Comparison of ENCODE assay signal across 8 cellular contexts in the genomic region with DNA sequence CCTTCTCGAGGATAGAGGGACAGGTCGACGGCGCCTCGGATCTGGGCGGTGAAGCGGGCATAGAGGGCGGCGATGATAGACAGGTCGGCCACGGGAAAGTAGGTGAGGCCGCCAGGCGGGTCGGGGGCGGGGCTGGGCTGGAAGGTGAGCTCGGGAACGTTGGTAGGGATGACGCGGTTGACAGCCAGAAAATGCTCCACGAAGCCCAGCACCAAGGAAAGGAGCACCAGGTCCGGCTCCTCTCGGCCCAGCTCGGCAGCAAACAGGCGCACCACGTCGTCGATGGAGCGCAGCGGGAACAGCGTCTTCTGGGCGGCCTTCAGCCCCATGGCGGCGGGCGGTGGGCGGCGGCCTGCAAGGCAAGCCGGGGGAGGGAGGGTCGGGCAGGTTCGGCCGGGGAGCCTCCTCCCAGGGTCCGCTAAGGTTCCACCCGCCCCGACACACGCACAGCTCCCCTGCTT. TPM values are rescaled to one million over a fixed set of nuclear protein-coding genes. Genes with fewer than 3 reads are reported as not detected.
DNase-seq lines count a peak whose midpoint lies in the region; ATAC-seq and TF ChIP-seq lines count a peak whose summit lies in the region.

No MANE protein-coding gene starts in this region.

- TF ChIP-seq POLR2A in tibial nerve (IDR thresholded peaks at IDR 0.05): no peak

- no peak for TF ChIP-seq EP300 in tibial nerve (IDR thresholded peaks at IDR 0.05)

- H3K27me3 Mint-ChIP-seq in memory B cell: no peaks in the 10 kb centered on the region

- peaks cover 24% of the 10 kb centered on the region for H3K4me1 Mint-ChIP-seq in memory B cell

- peak; percentile 72 for DNase-seq in activated effector memory CD4-positive, alpha-beta T cell treated with anti-CD3 and anti-CD28 coated beads, Interleukin-2, amount 50 U/mL, for 16 hours
- DNase-seq in activated effector memory CD4-positive, alpha-beta T cell treated with Interleukin-2 at 50 U/mL for 16 hours: no peak
- DNase-seq in PC-9 (peak; percentile 59 to 64), dermis blood vessel endothelial cell (peak; percentile 28), memory B cell (ENCODE audit: low spot score in 2 of 2) (no peak), tibial nerve (ENCODE audit: low spot score in 2 of 2) (no peak), NCI-H226 (no peak), SHP77 treated with DMSO at 0.1 percent for 48 hours (lab: John Stamatoyannopoulos, UW) (no peak)

- intact Hi-C loops in PC-9 (cut with micrococcal nuclease; ENCODE audit: unreplicated experiment): loop anchor here (1.0 to 2.0 kb wide), 3 partner anchors 31 to 69 kb away; partner anchors contain the start of genes EHD1 and SF1

- H3F3A ChIP-seq in PC-9 (ENCODE audit: insufficient read depth, low read depth): peaks cover 14% of the 10 kb centered on the region; the same call in 1 of the 2 replicates

- H3K4me1 ChIP-seq in PC-9 (replicated peaks; ENCODE audit: insufficient read depth): peaks cover 8% of the 10 kb centered on the region
- H3K4me1 ChIP-seq in tibial nerve: peaks cover 0 to 26% (median 9%) of the 10 kb centered on the region in 4 donors

- no peaks in the 10 kb centered on the region for H3K9me3 ChIP-seq in PC-9 (ENCODE audit: insufficient read depth, low read depth)
- no peaks in the 10 kb centered on the region for H3K9me3 ChIP-seq in tibial nerve

- H3K36me3 ChIP-seq in PC-9 (ENCODE audit: low read depth) (peaks cover 7% of the 10 kb centered on the region; the same call in 1 of the 2 replicates), tibial nerve (peaks cover 0 to 37% (median 0%) of the 10 kb centered on the region in 3 donors)

- H3K4me2 ChIP-seq in PC-9: peak overlapping the region; percentile 88

- H4K20me1 ChIP-seq in PC-9 (ENCODE audit: insufficient read depth): no peaks in the 10 kb centered on the region

- H3K4me3 Mint-ChIP-seq in memory B cell: peak overlapping the region; percentile 99

- H3K27me3 ChIP-seq in PC-9 (ENCODE audit: insufficient read depth, low read depth) (no peaks in the 10 kb centered on the region), tibial nerve (no peaks in the 10 kb centered on the region)

- peaks cover 8% of the 10 kb centered on the region for H3K36me3 Mint-ChIP-seq in memory B cell

- peak overlapping the region; percentile 99 for H2AFZ ChIP-seq in PC-9

- TF ChIP-seq CTCF in PC-9 (conservative IDR thresholded peaks at IDR 0.05): no peak
- TF ChIP-seq CTCF in tibial nerve (IDR thresholded peaks at IDR 0.05): no peak

- H3K79me2 ChIP-seq in PC-9 (ENCODE audit: low read depth): peaks cover 16% of the 10 kb centered on the region

- H3K9me3 Mint-ChIP-seq in memory B cell: no peaks in the 10 kb centered on the region

- POLR2A ChIA-PET in PC-9 (lab: Charles Lee; ENCODE audit: unreplicated experiment): interaction anchor here (0.6 to 1.0 kb wide), 2 partner anchors 12 to 325 kb away, joined by 3 to 7 read pairs; no protein-coding TSS in a partner anchor

- CTCF ChIA-PET in PC-9 (lab: Charles Lee): interaction anchor here (0.6 kb wide), 2 partner anchors 10 to 609 kb away, joined by 3 to 6 read pairs; no protein-coding TSS in a partner anchor

- H3K27ac Mint-ChIP-seq in memory B cell: peak overlapping the region; percentile 87

- no peaks in the 10 kb centered on the region for H3K9me2 ChIP-seq in PC-9 (ENCODE audit: insufficient read depth)

- peak; percentile 6 for ATAC-seq in memory B cell (ENCODE audit: low read depth)

- WGBS in tibial nerve, 2 donors: 3 to 6% methylated on average over 20 to 28 of the region's 44 CpGs

- BruUV-seq in PC-9 (replicated peaks; lab: Mats Ljungman, UMichigan): no TSS peak

- H3K27ac ChIP-seq in PC-9: no peak overlapping the region
- peak overlapping the region in 3 of 4 donors; percentile 70 to 81 (median 77) for H3K27ac ChIP-seq in tibial nerve

- H3K4me3 ChIP-seq in PC-9 (peak overlapping the region; percentile 93), tibial nerve (peak overlapping the region; percentile 47 to 74 (median 69))

RNA-seq across cellular contexts. Expression of gene MEN1, which starts 0.5 kb away (rescaled TPM):
- total RNA-seq in PC-9 (2021) (48.7 and 61.6 TPM in 2 replicates), dermis blood vessel endothelial cell (20.1 and 38.7 TPM in 2 replicates), tibial nerve (10 to 100 TPM; 15.3 to 30.9 (median 19.7) TPM)

RNA-seq across cellular contexts. Expression of gene MAP4K2, which starts 6.8 kb away (rescaled TPM):
- 32.6 and 34.3 TPM in 2 replicates for total RNA-seq in PC-9 (2021)
- 46.1 and 93.6 TPM in 2 replicates for total RNA-seq in dermis blood vessel endothelial cell
- 10 to 100 TPM; 10.6 to 22.2 (median 13.5) TPM for total RNA-seq in tibial nerve

RNA-seq across cellular contexts. Expression of gene SF1, which starts 31.5 kb away (rescaled TPM):
- total RNA-seq in PC-9 (2021): 253 and 336 TPM in 2 replicates
- total RNA-seq in dermis blood vessel endothelial cell: 104 and 116 TPM in 2 replicates
- total RNA-seq in tibial nerve: 100 to 1,000 TPM; 368 to 416 (median 372) TPM

RNA-seq across cellular contexts. Expression of gene CDC42BPG, which starts 34.6 kb away (rescaled TPM):
- total RNA-seq in PC-9 (2021): 31.3 and 33.8 TPM in 2 replicates
- total RNA-seq in dermis blood vessel endothelial cell: 0.34 and 0.37 TPM in 2 replicates
- total RNA-seq in tibial nerve: under 1 TPM in 3 of 4 donors, not detected in 1; under 0.01 to 0.30 (median 0.21) TPM

RNA-seq across cellular contexts. Expression of gene PYGM, which starts 50.0 kb away (rescaled TPM):
- total RNA-seq in PC-9 (2021): 1.3 and 1.6 TPM in 2 replicates
- 0.23 and 0.34 TPM in 2 replicates for total RNA-seq in dermis blood vessel endothelial cell
- 10 to 100 TPM in 2 of 4 donors, 1 to 10 TPM in 2; 2.1 to 18.6 (median 9.9) TPM for total RNA-seq in tibial nerve

Comparison
In these comparisons a context has a peak if more than half of its experiments do, and no peak if none do; other contexts are left out.
1. DNase-seq: peak in activated effector memory CD4-positive, alpha-beta T cell treated with anti-CD3 and anti-CD28 coated beads, Interleukin-2, amount 50 U/mL, for 16 hours (single experiment), PC-9 (2 of 2) and dermis blood vessel endothelial cell (single experiment); none in activated effector memory CD4-positive, alpha-beta T cell treated with Interleukin-2 at 50 U/mL for 16 hours (single experiment), memory B cell (0 of 2), tibial nerve (0 of 2), NCI-H226 (single experiment) and SHP77 treated with DMSO at 0.1 percent for 48 hours (single experiment).